8 cellular contexts compared by ENCODE assay signal in genomic region chr14:67426983-67427601, GRCh38. TPM values are rescaled to one million over a fixed set of nuclear protein-coding genes. Genes with fewer than 3 reads are reported as not detected.
DNase-seq lines count a peak whose midpoint lies in the region; ATAC-seq and TF ChIP-seq lines count a peak whose summit lies in the region.

No MANE protein-coding gene starts in this region.

- peaks cover 27% of the 10 kb centered on the region for H3K4me1 ChIP-seq in Caco-2

- intact Hi-C loops in Caco-2 (cut with micrococcal nuclease; ENCODE audit: unreplicated experiment), result loop anchor here (1.0 to 2.0 kb wide), 7 partner anchors 20 to 278 kb away; no protein-coding TSS in a partner anchor

- CTCF ChIA-PET in Caco-2 (lab: Charles Lee), result interaction anchor here (0.6 to 3.8 kb wide), 29 partner anchors 8 to 277 kb away, joined by 3 to 49 read pairs (median 5); partner anchors contain the start of genes PIGH, PLEK2 and PLEKHH1

- POLR2A ChIA-PET in Caco-2 (lab: Charles Lee), result interaction anchor here (1.0 kb wide), 1 partner anchor 115 kb away, joined by 3 read pairs; no protein-coding TSS in a partner anchor

- H3K27me3 Mint-ChIP-seq in Caco-2 (ENCODE audit: insufficient read depth, unreplicated experiment), result no peaks in the 10 kb centered on the region

- DNase-seq in Caco-2, result peak; percentile 84 to 85
- DNase-seq in NCI-H446 (lab: John Stamatoyannopoulos, UW), result peak; percentile 16 to 83
- DNase-seq in activated CD4-positive, CD25-positive, alpha-beta regulatory T cell treated with anti-CD3 and anti-CD28 coated beads, Interleukin-2, amount 50 U/mL, for 72 hours, result peak; percentile 64
- peak; percentile 64 to 75 for DNase-seq in cerebellar nuclear complex (lab: John Stamatoyannopoulos, UW)
- DNase-seq in left lobe of liver (ENCODE audit: low spot score), result peak; percentile 72
- peak; percentile 58 to 65 for DNase-seq in stimulated activated CD4-positive, alpha-beta T cell treated with anti-CD3 and anti-CD28 coated beads, Interleukin-4, amount 100 ng/mL, for 4 hours

- peaks cover 10% of the 10 kb centered on the region for H3K4me1 Mint-ChIP-seq in Caco-2 (ENCODE audit: low read depth, unreplicated experiment)

- ATAC-seq in HG02610 (IDR thresholded peaks at IDR 0.05; ENCODE audit: unreplicated experiment) (peak; percentile 56), left lobe of liver (peak; percentile 95), HG03469 (IDR thresholded peaks at IDR 0.05; ENCODE audit: unreplicated experiment) (no peak)

- no peaks in the 10 kb centered on the region for H3K9me3 ChIP-seq in Caco-2

- no peaks in the 10 kb centered on the region for H3K36me3 ChIP-seq in Caco-2 (ENCODE audit: control insufficient read depth, insufficient read depth, low read length)

- H3K9me3 Mint-ChIP-seq in Caco-2 (ENCODE audit: unreplicated experiment), result no peaks in the 10 kb centered on the region

- no peaks in the 10 kb centered on the region for H3K27me3 ChIP-seq in Caco-2 (replicated peaks; ENCODE audit: control insufficient read depth, insufficient read depth, low read length)

- TF ChIP-seq CTCF in Caco-2 (IDR thresholded peaks at IDR 0.05; ENCODE audit: insufficient read depth in 1 of 2, low read depth in 1 of 2, low read length in 1 of 2, severe bottlenecking in 1 of 2, unreplicated experiment in 1 of 2), result peak; percentile 78 to 82

- no TSS peak for BruUV-seq in Caco-2 (replicated peaks; lab: Mats Ljungman, UMichigan)

- no peak overlapping the region for H3K27ac Mint-ChIP-seq in Caco-2 (ENCODE audit: unreplicated experiment)

- H3K4me3 Mint-ChIP-seq in Caco-2 (ENCODE audit: unreplicated experiment), result no peak overlapping the region

- H3K4me3 ChIP-seq in Caco-2 (ENCODE audit: low read depth, low read length), result no peak overlapping the region

- H3K36me3 Mint-ChIP-seq in Caco-2 (ENCODE audit: insufficient read depth, unreplicated experiment), result no peaks in the 10 kb centered on the region

RNA-seq across cellular contexts. Expression of gene PLEK2, which starts 15.1 kb away (rescaled TPM):
- total RNA-seq in Caco-2 (2022), result 35.2 and 36.5 TPM in 2 replicates
- 10.7 TPM for total RNA-seq in left lobe of liver
